2 cellular contexts compared by ENCODE assay signal in the genomic region with DNA sequence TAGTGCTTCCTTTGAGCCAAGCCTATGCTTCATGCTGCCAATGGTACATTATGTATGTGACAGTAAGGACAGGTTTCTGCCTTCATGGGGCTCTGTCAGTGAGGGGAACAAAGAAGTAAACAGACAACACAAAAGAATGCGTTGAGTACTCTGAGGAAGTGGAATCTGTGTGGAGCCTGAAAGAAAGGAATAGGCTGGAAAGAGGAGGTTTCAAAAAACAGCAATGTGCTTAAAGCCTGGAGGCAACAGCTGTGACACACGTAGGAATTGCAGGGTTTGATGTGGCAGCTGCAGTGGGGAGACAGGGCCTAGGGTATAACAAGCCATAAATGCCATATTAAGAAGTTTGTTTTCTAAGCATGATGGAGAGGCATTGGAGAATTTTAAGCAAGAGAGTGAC.
TF ChIP-seq lines count a peak whose summit lies in the region.

No MANE protein-coding gene starts in this region.

TF ChIP-seq in GM23338, 12 proteins besides CTCF, POLR2A, EP300 and RAD21 (continues in another document):
- TF ChIP-seq CREB1 (CRISPR knock-in tag; IDR thresholded peaks at IDR 0.05; ENCODE audit: low read depth) (no peak), EZH2phosphoT487 (IDR thresholded peaks at IDR 0.05; ENCODE audit: unreplicated experiment) (no peak), JUNB (IDR thresholded peaks at IDR 0.05; ENCODE audit: unreplicated experiment) (no peak), STAT1 (IDR thresholded peaks at IDR 0.05; ENCODE audit: unreplicated experiment) (no peak), NANOG (IDR thresholded peaks at IDR 0.05; ENCODE audit: borderline replicate concordance) (no peak), REST (IDR thresholded peaks at IDR 0.05; ENCODE audit: unreplicated experiment) (no peak), ETS1 (IDR thresholded peaks at IDR 0.05) (no peak), EZH2 (IDR thresholded peaks at IDR 0.05; ENCODE audit: low read depth, unreplicated experiment) (no peak), ZNF114 (CRISPR knock-in tag; IDR thresholded peaks at IDR 0.05) (no peak), ZNF331 (CRISPR knock-in tag; IDR thresholded peaks at IDR 0.05; ENCODE audit: low read depth) (no peak)

TF ChIP-seq in H1, 55 proteins besides CTCF, POLR2A, EP300 and RAD21:
- TF ChIP-seq CREB1 (IDR thresholded peaks at IDR 0.05): no peak
- TF ChIP-seq KDM5A (IDR thresholded peaks at IDR 0.05; ENCODE audit: low read length): no peak
- no peak for TF ChIP-seq SUZ12 (IDR thresholded peaks at IDR 0.05; ENCODE audit: low read length)
- TF ChIP-seq SP4 (IDR thresholded peaks at IDR 0.05; ENCODE audit: low read length): no peak
